Comparison of ENCODE assay signal across 30 cellular contexts in genomic region chr18:30333310-30333709, GRCh38.
"Had no signal": no experiment of that assay in that cellular context is flagged by ENCODE, and none has a peak within 500 bp of the region (broad histone marks: within the 10 kb centered on the region; RNA-seq: fewer than 3 reads in every experiment).

No MANE protein-coding gene starts in this region.

- H3K4me3 ChIP-seq: adrenal gland, ascending aorta, body of pancreas, breast epithelium, cardiac muscle cell had no signal

- H3K36me3 ChIP-seq: adrenal gland, ascending aorta, brain microvascular endothelial cell, breast epithelium, cardiac muscle cell had no signal

- H3K27me3 ChIP-seq: adrenal gland, ascending aorta, body of pancreas, brain microvascular endothelial cell, breast epithelium, cardiac muscle cell had no signal

- H3K9me3 ChIP-seq: adrenal gland, ascending aorta, body of pancreas, breast epithelium had no signal

- DNase-seq: activated effector memory CD4-positive, alpha-beta T cell treated with anti-CD3 and anti-CD28 coated beads, Interleukin-2, amount 50 U/mL, for 16 hours; activated effector memory CD4-positive, alpha-beta T cell treated with Interleukin-2 at 50 U/mL for 16 hours; activated gamma-delta T cell; activated gamma-delta T cell treated with Interleukin-2 at 50 U/mL for 16 hours; activated naive CD4-positive, alpha-beta T cell; activated naive CD4-positive, alpha-beta T cell treated with anti-CD3 and anti-CD28 coated beads for 36 hours; activated naive CD4-positive, alpha-beta T cell treated with anti-CD3 and anti-CD28 coated beads, Interleukin-2, amount 10 ng/mL, durations not matched to agents 7 days and 5 days; activated naive CD4-positive, alpha-beta T cell treated with anti-CD3 and anti-CD28 coated beads, Interleukin-2, amount 50 U/mL, for 16 hours; activated naive CD4-positive, alpha-beta T cell treated with Interleukin-2 at 50 U/mL for 16 hours; activated naive CD8-positive, alpha-beta T cell treated with anti-CD3 and anti-CD28 coated beads for 36 hours; activated naive CD8-positive, alpha-beta T cell treated with anti-CD3 and anti-CD28 coated beads, Interleukin-2, amount 10 ng/mL, durations not matched to agents 7 days and 5 days; activated naive CD8-positive, alpha-beta T cell treated with anti-CD3 and anti-CD28 coated beads, Interleukin-2, amount 50 U/mL, for 24 hours; activated T-cell treated with anti-CD3 and anti-CD28 coated beads, Interleukin-2, amount 50 U/mL, for 1 hour; activated T-cell treated with anti-CD3 and anti-CD28 coated beads, Interleukin-2, amount 50 U/mL, for 24 hours; activated T-cell treated with anti-CD3 and anti-CD28 coated beads, Interleukin-2, amount 50 U/mL, for 4 hours; activated T-cell treated with anti-CD3 and anti-CD28 coated beads, Interleukin-2, amount 50 U/mL, for 48 hours; activated T-cell treated with anti-CD3 and anti-CD28 coated beads, Interleukin-2, amount 50 U/mL, for 72 hours; adrenal gland; amniotic stem cell; amygdala; anterior cingulate cortex; aorta; body of pancreas; brain microvascular endothelial cell; caudate nucleus; central memory CD4-positive, alpha-beta T cell; cerebellar nuclear complex had no signal

- H3K4me1 ChIP-seq: adrenal gland, ascending aorta, body of pancreas, breast epithelium had no signal

- H3K27ac ChIP-seq: adrenal gland, ascending aorta, body of pancreas, brain microvascular endothelial cell, breast epithelium, cardiac muscle cell had no signal
